Comparison of ENCODE assay signal across 28 cellular contexts in the genomic region with DNA sequence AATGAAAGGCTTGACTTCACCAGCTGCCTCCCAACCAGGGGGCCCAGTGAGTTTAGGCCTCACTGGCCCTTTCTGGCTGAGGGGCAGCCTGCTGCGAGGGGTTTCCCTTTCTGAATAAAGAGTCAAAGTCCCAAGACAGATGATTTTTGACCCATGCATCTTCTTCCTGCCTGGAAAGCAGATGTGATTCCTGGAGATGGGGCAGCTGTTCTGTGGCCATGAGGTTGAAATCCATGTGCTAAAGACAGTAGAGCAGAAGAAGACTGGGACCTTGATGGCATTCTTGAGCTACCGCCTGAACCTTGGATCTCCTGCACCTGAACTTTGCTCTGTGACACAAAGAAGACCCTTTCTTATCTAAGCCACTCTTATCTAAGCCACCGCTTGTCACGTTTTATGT.
"Had no signal": no experiment of that assay in that cellular context is flagged by ENCODE, and none has a peak within 500 bp of the region (broad histone marks: within the 10 kb centered on the region; RNA-seq: fewer than 3 reads in every experiment).

No MANE protein-coding gene starts in this region.

- H3K4me3 Mint-ChIP-seq: activated CD8-positive, alpha-beta T cell treated with anti-CD3 and anti-CD28 coated beads, Interleukin-2, amount 10 ng/mL, durations not matched to agents 7 days and 5 days; activated naive CD4-positive, alpha-beta T cell treated with anti-CD3 and anti-CD28 coated beads for 36 hours; activated naive CD8-positive, alpha-beta T cell; activated naive CD8-positive, alpha-beta T cell treated with anti-CD3 and anti-CD28 coated beads, Interleukin-2, amount 50 U/mL, for 24 hours; activated T-cell treated with anti-CD3 and anti-CD28 coated beads, Interleukin-2, amount 50 U/mL, for 24 hours; brain had no signal

- H3K27ac ChIP-seq: SJCRH30, SK-N-MC, WERI-Rb-1 had no signal

- H3K27me3 ChIP-seq: SJCRH30 had no signal

- H3K27ac Mint-ChIP-seq: activated CD8-positive, alpha-beta T cell treated with anti-CD3 and anti-CD28 coated beads, Interleukin-2, amount 10 ng/mL, durations not matched to agents 7 days and 5 days; activated naive CD4-positive, alpha-beta T cell treated with anti-CD3 and anti-CD28 coated beads for 36 hours; activated naive CD8-positive, alpha-beta T cell; activated naive CD8-positive, alpha-beta T cell treated with anti-CD3 and anti-CD28 coated beads, Interleukin-2, amount 50 U/mL, for 24 hours; activated T-cell treated with anti-CD3 and anti-CD28 coated beads, Interleukin-2, amount 50 U/mL, for 24 hours; activated T-helper 2 cell treated with anti-CD3 and anti-CD28 coated beads, Interferon-gamma antibody, Interleukin-2, Interleukin-4, amounts not matched to agents 10 μg/mL and 5 μg/mL and 100 μg/mL, durations not matched to agents 14 hours and 24 hours and 36 hours; brain had no signal

- DNase-seq: activated CD4-positive, alpha-beta T cell treated with anti-CD3 and anti-CD28 coated beads for 1 hour; activated CD4-positive, alpha-beta T cell treated with anti-CD3 and anti-CD28 coated beads for 48 hours; activated CD4-positive, alpha-beta T cell treated with anti-CD3 and anti-CD28 coated beads, Interleukin-2, amount 50 U/mL, for 4 hours; activated CD4-positive, CD25-positive, alpha-beta regulatory T cell; activated CD8-positive, alpha-beta T cell treated with anti-CD3 and anti-CD28 coated beads, Interleukin-2, amount 10 ng/mL, durations not matched to agents 7 days and 5 days; activated gamma-delta T cell; activated naive CD4-positive, alpha-beta T cell treated with anti-CD3 and anti-CD28 coated beads for 36 hours; activated naive CD8-positive, alpha-beta T cell treated with anti-CD3 and anti-CD28 coated beads, Interleukin-2, amount 50 U/mL, for 24 hours; anterior cingulate cortex; central memory CD4-positive, alpha-beta T cell; Karpas-422; NCI-H1105; NCI-H1417 treated with DMSO at 0.1 percent for 48 hours; NCI-H1930; NCI-H2081 treated with DMSO at 0.1 percent for 48 hours; NCI-H345; NCI-H524 treated with DMSO at 0.1 percent for 48 hours; SHP77; SJCRH30; T1000; WERI-Rb-1 had no signal

- H3K36me3 ChIP-seq: SJCRH30, WERI-Rb-1 had no signal

- H3K4me3 ChIP-seq: SJCRH30, SK-N-MC had no signal

- ATAC-seq: activated CD8-positive, alpha-beta T cell treated with anti-CD3 and anti-CD28 coated beads, Interleukin-2, amount 10 ng/mL, durations not matched to agents 7 days and 5 days; activated naive CD8-positive, alpha-beta T cell treated with anti-CD3 and anti-CD28 coated beads, Interleukin-2, amount 50 U/mL, for 24 hours; Panc1 had no signal

- H3K27me3 Mint-ChIP-seq: activated naive CD8-positive, alpha-beta T cell; activated naive CD8-positive, alpha-beta T cell treated with anti-CD3 and anti-CD28 coated beads, Interleukin-2, amount 50 U/mL, for 24 hours; activated T-cell treated with anti-CD3 and anti-CD28 coated beads, Interleukin-2, amount 50 U/mL, for 24 hours; brain had no signal

- H3K9me3 Mint-ChIP-seq: activated T-helper 2 cell treated with anti-CD3 and anti-CD28 coated beads, Interferon-gamma antibody, Interleukin-2, Interleukin-4, amounts not matched to agents 10 μg/mL and 5 μg/mL and 100 μg/mL, durations not matched to agents 14 hours and 24 hours and 36 hours had no signal

- FAIRE-seq: bronchial epithelial cell had no signal
